In the genomic region with DNA sequence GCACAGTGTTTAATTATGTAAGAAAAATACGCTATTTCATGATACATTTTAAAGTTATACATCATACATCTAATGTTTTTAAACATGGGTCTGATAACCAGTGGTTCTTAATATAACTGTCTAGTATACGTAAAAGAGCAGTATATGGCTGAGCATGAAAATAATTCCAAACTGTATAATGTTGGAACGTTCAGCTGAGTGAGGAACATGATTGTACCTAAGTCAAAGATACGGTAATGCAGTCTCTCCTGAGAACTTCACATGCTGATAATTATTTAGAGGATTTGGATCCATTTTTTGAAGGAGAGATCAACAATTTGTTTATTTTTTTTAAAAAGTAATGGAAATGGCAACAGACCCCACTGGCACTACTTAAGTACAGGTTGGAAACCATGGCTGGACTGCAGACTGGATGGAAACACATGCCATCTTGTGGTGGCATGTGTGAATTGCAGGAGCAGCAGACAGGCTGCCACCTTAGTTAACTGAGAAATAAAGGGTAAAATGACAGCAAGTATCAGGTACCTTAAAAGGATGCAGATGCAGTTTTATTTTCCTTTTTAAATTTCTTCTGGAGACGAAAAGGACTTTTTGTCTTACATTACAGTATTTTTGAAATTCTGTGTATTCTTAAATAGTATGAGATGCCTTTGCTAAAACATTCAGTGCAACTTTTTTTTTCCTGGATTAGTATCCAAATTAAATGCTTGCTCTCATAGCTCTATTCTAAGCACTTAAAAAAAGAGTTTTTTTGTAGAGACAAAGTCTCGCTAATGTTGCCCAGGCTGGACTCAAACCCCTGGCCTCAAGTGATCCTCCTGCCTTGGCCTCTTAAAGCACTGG, we compare ENCODE assay signal across 8 cellular contexts.
DNase-seq lines count a peak whose midpoint lies in the region; ATAC-seq, FAIRE-seq and TF ChIP-seq lines count a peak whose summit lies in the region.

No MANE protein-coding gene starts in this region.

- DNase-seq in DMS53 treated with DMSO at 0.1 percent for 48 hours (lab: John Stamatoyannopoulos, UW; ENCODE audit: unreplicated experiment) (peak; percentile 30), RPMI8226 (peak; percentile 65), ascending aorta (ENCODE audit: low spot score in 2 of 2) (no peak), kidney (no peak), cortex of kidney (lab: John Stamatoyannopoulos, UW) (no peak)
- peak; percentile 8 for DNase-seq in stimulated activated CD8-positive, alpha-beta memory T cell treated with anti-CD3 and anti-CD28 coated beads, Interleukin-12 subunit alpha, Interleukin-12 subunit beta, amount 100 ng/mL, for 1 hour (ENCODE audit: low read depth)

- ATAC-seq in GM19438 (IDR thresholded peaks at IDR 0.05; ENCODE audit: low read depth, unreplicated experiment) (peak; percentile 83), HG03558 (IDR thresholded peaks at IDR 0.05; ENCODE audit: extremely low read depth, unreplicated experiment) (peak; percentile 60)

- intact Hi-C loops in ascending aorta (cut with DNase I) (no loop called here), kidney (cut with DNase I) (no loop called here)

- no peak overlapping the region for H3K27ac ChIP-seq in ascending aorta
- H3K27ac ChIP-seq in kidney (ENCODE audit: low read depth in 2 of 2, low read length in 2 of 2): no peak overlapping the region

- TF ChIP-seq CTCF in ascending aorta (IDR thresholded peaks at IDR 0.05): peak; percentile 51 to 81 (median 72)
- peak; percentile 97 for TF ChIP-seq CTCF in kidney (IDR thresholded peaks at IDR 0.05; ENCODE audit: borderline replicate concordance, extremely low read depth, insufficient read depth)

- H3K9me3 ChIP-seq in ascending aorta (no peaks in the 10 kb centered on the region), kidney (ENCODE audit: control insufficient read depth in 1 of 2, low read length in 2 of 2) (no peaks in the 10 kb centered on the region)

- no peak for FAIRE-seq in kidney (lab: Jason Lieb, UNC)

- no peak overlapping the region for H3K4me3 ChIP-seq in ascending aorta
- H3K4me3 ChIP-seq in kidney (ENCODE audit: low read length in 2 of 2): no peak overlapping the region

- H3K27me3 ChIP-seq in ascending aorta: no peaks in the 10 kb centered on the region

- H3K4me1 ChIP-seq in ascending aorta (no peaks in the 10 kb centered on the region), kidney (ENCODE audit: control insufficient read depth in 1 of 2, insufficient read depth in 1 of 2, low read depth in 1 of 2, low read length in 2 of 2) (peaks cover 3 to 12% of the 10 kb centered on the region in 2 donors)

- H3K9ac ChIP-seq in kidney (ENCODE audit: low read length in 2 of 2): no peak overlapping the region

- H3K36me3 ChIP-seq in ascending aorta (peaks cover 18 to 59% of the 10 kb centered on the region in 2 donors), kidney (ENCODE audit: control insufficient read depth in 1 of 2, insufficient read depth in 2 of 2, low read length in 2 of 2) (peaks cover 8 to 27% of the 10 kb centered on the region in 2 donors)

Comparison
In these comparisons a context has a peak if more than half of its experiments do, and no peak if none do; other contexts are left out.
1. DNase-seq: peak in DMS53 treated with DMSO at 0.1 percent for 48 hours (single experiment), RPMI8226 (single experiment) and stimulated activated CD8-positive, alpha-beta memory T cell treated with anti-CD3 and anti-CD28 coated beads, Interleukin-12 subunit alpha, Interleukin-12 subunit beta, amount 100 ng/mL, for 1 hour (single experiment); none in ascending aorta (0 of 2), kidney (single experiment) and cortex of kidney (single experiment).